ENCODE assay signal across 17 cellular contexts in the genomic region with DNA sequence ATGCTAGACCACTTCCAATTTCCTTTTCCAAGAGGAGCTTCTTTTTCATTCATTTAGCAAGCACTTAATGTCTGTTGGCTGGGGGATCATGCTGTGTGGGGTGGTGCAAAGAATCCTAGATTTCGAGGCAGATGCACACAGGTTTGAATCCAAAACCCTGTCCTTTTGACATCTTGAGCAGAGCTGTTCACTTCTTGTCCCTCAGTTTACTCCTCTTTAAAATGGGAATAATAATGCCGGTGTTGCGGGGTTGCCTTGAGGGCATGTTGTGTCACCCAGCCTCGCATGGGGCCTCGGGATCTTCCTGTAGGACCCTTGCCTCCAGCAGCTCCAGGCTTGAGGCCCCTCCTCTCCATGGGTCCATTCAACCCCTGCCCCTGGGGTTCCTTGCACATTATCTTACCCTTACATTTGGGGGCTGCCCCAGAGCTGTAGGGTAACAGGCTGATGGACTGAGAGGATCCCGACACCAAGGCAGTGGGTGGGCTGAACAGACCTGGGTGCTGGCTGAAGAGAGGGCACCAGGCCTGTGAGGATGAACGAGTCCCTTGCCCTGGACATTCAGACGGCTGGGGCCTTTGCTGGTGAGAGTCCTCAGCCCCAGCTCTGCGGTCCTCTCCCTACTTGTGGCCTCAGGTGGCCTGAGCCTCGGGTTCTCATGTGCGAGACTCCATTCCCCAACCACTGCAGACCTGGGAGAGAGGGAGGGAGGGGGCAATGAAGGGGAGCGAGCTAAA.
"Had no signal": no experiment of that assay in that cellular context is flagged by ENCODE, and none has a peak within 500 bp of the region (broad histone marks: within the 10 kb centered on the region; RNA-seq: fewer than 3 reads in every experiment).

No MANE protein-coding gene starts in this region.

- H3K27me3 Mint-ChIP-seq: activated CD4-positive, alpha-beta memory T cell treated with anti-CD3 and anti-CD28 coated beads, Interleukin-2, amount 10 ng/mL, durations not matched to agents 7 days and 5 days; progenitor cell of endocrine pancreas had no signal

- H3K27ac Mint-ChIP-seq: activated CD4-positive, alpha-beta memory T cell treated with anti-CD3 and anti-CD28 coated beads, Interleukin-2, amount 10 ng/mL, durations not matched to agents 7 days and 5 days; progenitor cell of endocrine pancreas had no signal

- H3K4me3 Mint-ChIP-seq: activated CD4-positive, alpha-beta memory T cell treated with anti-CD3 and anti-CD28 coated beads, Interleukin-2, amount 10 ng/mL, durations not matched to agents 7 days and 5 days; naive thymus-derived CD8-positive, alpha-beta T cell had no signal

- H3K27ac ChIP-seq: right atrium auricular region, skin epidermis, transverse colon had no signal

- H3K4me1 ChIP-seq: right atrium auricular region, transverse colon had no signal

- H3K4me3 ChIP-seq: right atrium auricular region, skin epidermis, transverse colon had no signal

- DNase-seq: activated CD4-positive, alpha-beta memory T cell treated with anti-CD3 and anti-CD28 coated beads, Interleukin-2, amount 10 ng/mL, durations not matched to agents 7 days and 5 days; activated CD4-positive, CD25-positive, alpha-beta regulatory T cell treated with anti-CD3 and anti-CD28 coated beads, Interleukin-2, amount 50 U/mL, for 72 hours; activated naive CD4-positive, alpha-beta T cell treated with anti-CD3 and anti-CD28 coated beads, Interleukin-2, amount 50 U/mL, for 16 hours; dermis blood vessel endothelial cell; erythroblast; left colon; naive thymus-derived CD8-positive, alpha-beta T cell; occipital lobe; stimulated activated CD4-positive, alpha-beta T cell treated with anti-CD3 and anti-CD28 coated beads, Interleukin-4, amount 100 ng/mL, for 4 hours; stimulated activated CD8-positive, alpha-beta memory T cell treated with anti-CD3 and anti-CD28 coated beads, Interleukin-4, amount 100 ng/mL, for 48 hours; stimulated activated naive CD8-positive, alpha-beta T cell treated with anti-CD3 and anti-CD28 coated beads, Interleukin-15, Interleukin-2, amounts not matched to agents 100 U/mL and 50 U/mL, for 24 hours; T-helper 1 cell; T1000; transverse colon had no signal

- H3K36me3 ChIP-seq: right atrium auricular region, transverse colon had no signal

- H3K4me1 Mint-ChIP-seq: activated CD4-positive, alpha-beta memory T cell treated with anti-CD3 and anti-CD28 coated beads, Interleukin-2, amount 10 ng/mL, durations not matched to agents 7 days and 5 days; naive thymus-derived CD8-positive, alpha-beta T cell had no signal

- H3K27me3 ChIP-seq: right atrium auricular region, transverse colon had no signal

- ATAC-seq: left colon; naive thymus-derived CD8-positive, alpha-beta T cell; stimulated activated naive CD8-positive, alpha-beta T cell treated with anti-CD3 and anti-CD28 coated beads, Interleukin-15, Interleukin-2, amounts not matched to agents 100 U/mL and 50 U/mL, for 24 hours had no signal

- H3K9me3 ChIP-seq: transverse colon had no signal
